28 cellular contexts compared by ENCODE assay signal in genomic region chr15:74055804-74056203, GRCh38. TPM values are rescaled to one million over a fixed set of nuclear protein-coding genes. Genes with fewer than 3 reads are reported as not detected.
"Had no signal": no experiment of that assay in that cellular context is flagged by ENCODE, and none has a peak within 500 bp of the region (broad histone marks: within the 10 kb centered on the region; RNA-seq: fewer than 3 reads in every experiment).

No MANE protein-coding gene starts in this region.

- DNase-seq: cortex of kidney; effector memory CD8-positive, alpha-beta T cell; erythroblast; esophagus squamous epithelium; foreskin melanocyte; left cardiac atrium; left lung; mesenchymal stem cell; mucosa of descending colon; naive B cell; stimulated activated CD4-positive, alpha-beta T cell treated with anti-CD3 and anti-CD28 coated beads, Interleukin-12 subunit alpha, Interleukin-12 subunit beta, amount 100 ng/mL, for 4 hours; stimulated activated CD4-positive, alpha-beta T cell treated with anti-CD3 and anti-CD28 coated beads, Interleukin-4, amount 100 ng/mL, for 1 hour; stimulated activated CD8-positive, alpha-beta memory T cell treated with anti-CD3 and anti-CD28 coated beads, Interleukin-4, amount 100 ng/mL, for 48 hours; stimulated activated naive CD4-positive, alpha-beta T cell; substantia nigra; testis had no signal

- H3K27ac ChIP-seq: esophagus squamous epithelium, left lung, neutrophil, pancreas, testis, tibial artery had no signal

- H3K27me3 ChIP-seq: esophagus squamous epithelium, left lung, neutrophil, pancreas, testis, tibial artery had no signal

- H3K4me3 ChIP-seq: esophagus squamous epithelium, left lung, mucosa of descending colon, pancreas, smooth muscle cell, testis, tibial artery had no signal

- H3K9me3 ChIP-seq: esophagus squamous epithelium, left lung, mucosa of descending colon, neutrophil, pancreas, testis, tibial artery had no signal

- H3K36me3 ChIP-seq: esophagus squamous epithelium, left lung, neutrophil, pancreas, tibial artery had no signal

- ATAC-seq: effector memory CD8-positive, alpha-beta T cell; left cardiac atrium; left lung; mucosa of descending colon; natural killer cell treated with Interleukin-12 subunit alpha and Interleukin-12 subunit beta and Interleukin-15 and Interleukin-18, amount 100 ng/mL, for 72 hours; pancreas; sciatic nerve had no signal

RNA-seq across cellular contexts. Expression of gene GOLGA6A, which starts 26.5 kb away (rescaled TPM):
- total RNA-seq: dermis microvascular lymphatic vessel endothelial cell; esophagus squamous epithelium; kidney epithelial cell; left cardiac atrium; left lung; lung microvascular endothelial cell; mucosa of descending colon; natural killer cell treated with Interleukin-12 subunit alpha and Interleukin-12 subunit beta and Interleukin-15 and Interleukin-18, amount 100 ng/mL, for 72 hours; neural crest cell; omental fat pad; pancreas; urinary bladder had no signal
